31 cellular contexts compared by ENCODE assay signal in the genomic region with DNA sequence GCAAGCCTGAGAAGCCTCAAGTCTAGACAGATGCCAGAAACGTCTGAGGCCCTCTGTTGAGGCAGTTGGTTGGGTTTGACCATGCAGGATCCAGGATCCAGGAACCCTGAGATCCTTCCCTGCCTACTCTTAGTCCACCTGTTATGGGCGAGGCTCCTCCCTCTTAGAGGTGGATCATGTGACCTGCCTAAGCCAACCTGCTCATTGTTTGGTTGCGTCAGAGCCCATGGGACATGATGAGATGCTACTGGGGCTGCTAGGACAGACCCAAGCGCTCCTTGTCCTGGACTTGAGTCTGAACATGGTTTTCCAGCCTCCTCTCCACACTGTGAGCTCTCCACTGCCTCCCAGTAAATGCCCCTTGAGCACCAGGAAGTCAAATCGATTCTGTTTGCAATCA. TPM values are rescaled to one million over a fixed set of nuclear protein-coding genes. Genes with fewer than 3 reads are reported as not detected.
A peak's percentile ranks its signal among the peaks of the same experiment; 100 is the strongest.
DNase-seq lines count a peak whose midpoint lies in the region; ATAC-seq, FAIRE-seq and TF ChIP-seq lines count a peak whose summit lies in the region.
"Had no signal": no experiment of that assay in that cellular context is flagged by ENCODE, and none has a peak within 500 bp of the region (broad histone marks: within the 10 kb centered on the region; RNA-seq: fewer than 3 reads in every experiment).

No MANE protein-coding gene starts in this region.

- H3K27ac ChIP-seq in mammary epithelial cell (ENCODE audit: insufficient read depth, low read depth, low read length), result no peak overlapping the region
- no peak overlapping the region for H3K27ac ChIP-seq in Karpas-422 (ENCODE audit: low read length)
- no peak overlapping the region for H3K27ac ChIP-seq in H1 (ENCODE audit: low read depth, low read length)
- H3K27ac ChIP-seq: C4-2B, PC-9, SJCRH30 had no signal

- H3K4me3 ChIP-seq in mammary epithelial cell (replicated peaks in 1 of 3; ENCODE audit: insufficient read depth in 1 of 3, low read depth in 2 of 3, low read length in 3 of 3) (no peak overlapping the region), Karpas-422 (ENCODE audit: low read length) (no peak overlapping the region), H1 (ENCODE audit: extremely low read depth in 1 of 4, insufficient read depth in 2 of 4, low read depth in 3 of 4, low read length in 4 of 4) (no peak overlapping the region)
- H3K4me3 ChIP-seq: GM12878, PC-9, SJCRH30 had no signal

- DNase-seq in mammary epithelial cell, result peak; percentile 8
- no peak for DNase-seq in MCF 10A (ENCODE audit: unreplicated experiment)
- peak; percentile 49 for DNase-seq in Karpas-422
- DNase-seq in H1 (ENCODE audit: low read depth in 1 of 2, low spot score in 2 of 2), result no peak
- no peak for DNase-seq in NOMO-1 (lab: John Stamatoyannopoulos, UW; ENCODE audit: unreplicated experiment in 2 of 2)
- DNase-seq: CD8-positive, alpha-beta T cell; EL; GDM1; GOT3; KG1; NCI-H1092; NCI-H1436; NCI-H187; NCI-H2081 treated with DMSO at 0.1 percent for 48 hours; NCI-H2171 treated with DMSO at 0.1 percent for 48 hours; NCI-H345; NCI-H524 treated with DMSO at 0.1 percent for 48 hours; NCI-H774; PC-9; T-helper 17 cell had no signal

- CTCF ChIA-PET in mammary epithelial cell (lab: Charles Lee; ENCODE audit: low non-redundant PET), result no interaction called here
- CTCF ChIA-PET in MCF 10A (lab: Yijun Ruan, JAX), result no interaction called here
- CTCF ChIA-PET in H1 (lab: Charles Lee; ENCODE audit: partially characterized antibody), result interaction anchor here (0.6 to 1.5 kb wide), 5 partner anchors 8 to 183 kb away, joined by 3 to 6 read pairs (median 4); no protein-coding TSS in a partner anchor

- H3K36me3 ChIP-seq in mammary epithelial cell (ENCODE audit: insufficient read depth, low read length) (no peaks in the 10 kb centered on the region), Karpas-422 (ENCODE audit: insufficient read depth, low read length) (no peaks in the 10 kb centered on the region), H1 (ENCODE audit: control insufficient read depth in 2 of 4, insufficient read depth in 4 of 4, low read length in 3 of 4) (no peaks in the 10 kb centered on the region)
- H3K36me3 ChIP-seq: SJCRH30 had no signal

- intact Hi-C loops in mammary epithelial cell (cut with micrococcal nuclease), result no loop called here
- intact Hi-C loops in MCF 10A (cut with micrococcal nuclease), result no loop called here

- dilution Hi-C loops in mammary epithelial cell (cut with HindIII; ENCODE audit: low sequenced_read_pairs), result no loop called here

- H2AFZ ChIP-seq in mammary epithelial cell (ENCODE audit: low read depth, low read length), result no peak overlapping the region
- no peak overlapping the region for H2AFZ ChIP-seq in Karpas-422 (ENCODE audit: low read length)
- no peak overlapping the region for H2AFZ ChIP-seq in H1 (ENCODE audit: low read length)
- H2AFZ ChIP-seq: PC-9 had no signal

- no peaks in the 10 kb centered on the region for H3K79me1 ChIP-seq in H1 (ENCODE audit: low read depth, low read length)

- ATAC-seq in GM18505 (IDR thresholded peaks at IDR 0.05; ENCODE audit: unreplicated experiment), result no peak
- ATAC-seq in HG03469 (IDR thresholded peaks at IDR 0.05; ENCODE audit: unreplicated experiment), result no peak
- ATAC-seq: CD8-positive, alpha-beta T cell; GM12878; Right ventricle myocardium inferior; SK-N-SH treated with all-trans-retinoic acid at 6 μM for 48 hours; T-helper 17 cell had no signal

- 0 out of 2 replicates have a peak overlapping the region, but pooled peaks have one; percentile 32 for H2BK20ac ChIP-seq in H1 (ENCODE audit: low read length)

- H3K27me3 ChIP-seq in mammary epithelial cell (ENCODE audit: insufficient read depth, low read length) (peaks cover 2% of the 10 kb centered on the region), Karpas-422 (ENCODE audit: low read length) (no peaks in the 10 kb centered on the region), H1 (replicated peaks in 1 of 4; ENCODE audit: control insufficient read depth in 3 of 4, extremely low read depth in 1 of 4, insufficient read depth in 3 of 4, low read length in 3 of 4) (no peaks in the 10 kb centered on the region)
- H3K27me3 ChIP-seq: SJCRH30 had no signal

- H4K8ac ChIP-seq in H1 (ENCODE audit: extremely low read depth, insufficient read depth, low read length), result no peak overlapping the region

- H3K27me3 Mint-ChIP-seq in MCF 10A (ENCODE audit: insufficient read depth, unreplicated experiment), result no peaks in the 10 kb centered on the region

- H3K4me1 Mint-ChIP-seq in MCF 10A (ENCODE audit: insufficient read depth, unreplicated experiment), result peaks cover 4% of the 10 kb centered on the region

- H3K14ac ChIP-seq in H1 (ENCODE audit: insufficient read length), result no peak overlapping the region

- H3K9me3 ChIP-seq in mammary epithelial cell (replicated peaks; ENCODE audit: insufficient read depth, low read length) (no peaks in the 10 kb centered on the region), Karpas-422 (ENCODE audit: low read length) (no peaks in the 10 kb centered on the region), H1 (ENCODE audit: insufficient read depth in 2 of 2, low read depth in 1 of 2, low read length in 1 of 2) (peaks cover 11 to 12% of the 10 kb centered on the region in 2 experiments; a peak in 3 of 4 replicates)

- TF ChIP-seq EP300 in H1 (IDR thresholded peaks at IDR 0.05; ENCODE audit: borderline replicate concordance in 1 of 2, low read depth in 2 of 2, low read length in 2 of 2), result no peak

- 65% methylated on average over 3 of the region's 5 CpGs for WGBS in mammary epithelial cell (ENCODE audit: low coverage, missing lambda C conversion rate)
- WGBS in H1 (ENCODE audit: extremely low coverage in 1 of 2, insufficient coverage in 1 of 2, insufficient read length in 1 of 2, insufficient replicate concordance in 2 of 2, low coverage in 1 of 2, low lambda C conversion rate in 2 of 2, missing lambda C conversion rate in 1 of 2), 2 experiments, result 81% methylated on average over 5 of the region's 5 CpGs; no CpG with 5 or more reads in 1 of the 2 experiments

- no peak overlapping the region for H3K4me3 Mint-ChIP-seq in MCF 10A (ENCODE audit: unreplicated experiment)
- H3K4me3 Mint-ChIP-seq: CD8-positive, alpha-beta T cell; T-helper 17 cell had no signal

- no peak overlapping the region for H4K5ac ChIP-seq in H1 (ENCODE audit: insufficient read length, low read depth, low read length)

- H2BK15ac ChIP-seq in H1 (ENCODE audit: low read length), result 0 out of 2 replicates have a peak overlapping the region, but pooled peaks have one; percentile 8

- H3K18ac ChIP-seq in H1 (ENCODE audit: extremely low read depth, low read length), result no peak overlapping the region

- no peak overlapping the region for H2BK12ac ChIP-seq in H1 (ENCODE audit: low read depth, low read length)

- H3K79me2 ChIP-seq in mammary epithelial cell (ENCODE audit: insufficient read depth, low read length), result no peaks in the 10 kb centered on the region
- H3K79me2 ChIP-seq in Karpas-422 (ENCODE audit: low read length), result no peaks in the 10 kb centered on the region
- no peaks in the 10 kb centered on the region for H3K79me2 ChIP-seq in H1 (ENCODE audit: control insufficient read depth in 1 of 2, insufficient read depth in 2 of 2, low read length in 2 of 2)

- 0 out of 2 replicates have a peak overlapping the region, but pooled peaks have one; percentile 18 for H2AK5ac ChIP-seq in H1 (ENCODE audit: low read depth, low read length)

- H3K36me3 Mint-ChIP-seq in MCF 10A (ENCODE audit: insufficient read depth, unreplicated experiment), result no peaks in the 10 kb centered on the region
- H3K36me3 Mint-ChIP-seq: CD8-positive, alpha-beta T cell had no signal

- H4K20me1 ChIP-seq in mammary epithelial cell (ENCODE audit: insufficient read depth, low read length) (no peaks in the 10 kb centered on the region), Karpas-422 (ENCODE audit: insufficient read depth, low read depth, low read length) (no peaks in the 10 kb centered on the region), H1 (replicated peaks in 1 of 2; ENCODE audit: control insufficient read depth in 1 of 2, insufficient read depth in 2 of 2, low read length in 2 of 2) (no peaks in the 10 kb centered on the region)

- TF ChIP-seq CTCF in mammary epithelial cell (conservative IDR thresholded peaks at IDR 0.05 in 1 of 2, IDR thresholded peaks at IDR 0.05 in 1 of 2; ENCODE audit: extremely low read depth in 1 of 2, insufficient read depth in 1 of 2, low read depth in 1 of 2, low read length in 2 of 2) (no peak), MCF 10A (IDR thresholded peaks at IDR 0.05; ENCODE audit: unreplicated experiment) (no peak), H1 (IDR thresholded peaks at IDR 0.05; ENCODE audit: control extremely low read depth in 1 of 3, insufficient read depth in 1 of 3, low read depth in 1 of 3, low read length in 3 of 3) (no peak)

- H4K91ac ChIP-seq in H1 (replicated peaks; ENCODE audit: insufficient read length, low read length), result no peak overlapping the region

- TF ChIP-seq RAD21 in H1 (IDR thresholded peaks at IDR 0.05 in 1 of 2, conservative IDR thresholded peaks at IDR 0.05 in 1 of 2; ENCODE audit: low read depth in 2 of 2, low read length in 2 of 2), result no peak

- no peak for TF ChIP-seq POLR2A in H1 (IDR thresholded peaks at IDR 0.05; ENCODE audit: control extremely low read depth in 1 of 2, low read depth in 2 of 2, low read length in 2 of 2)
- TF ChIP-seq POLR2A in GM18505 (IDR thresholded peaks at IDR 0.05; ENCODE audit: borderline replicate concordance, extremely low read depth, insufficient read depth, insufficient read length), result no peak

- BruUV-seq in mammary epithelial cell (replicated peaks; lab: Mats Ljungman, UMichigan) (no TSS peak), MCF 10A (replicated peaks; lab: Mats Ljungman, UMichigan) (no TSS peak)

- no peak overlapping the region for H3K4me2 ChIP-seq in mammary epithelial cell (ENCODE audit: insufficient read depth, low read depth, low read length)
- H3K4me2 ChIP-seq in Karpas-422 (ENCODE audit: low read depth, low read length, poor library complexity, severe bottlenecking), result no peak overlapping the region
- no peak overlapping the region for H3K4me2 ChIP-seq in H1 (ENCODE audit: insufficient read depth in 1 of 2, low read depth in 2 of 2, low read length in 2 of 2)
- H3K4me2 ChIP-seq: PC-9 had no signal

- H3K27ac Mint-ChIP-seq in MCF 10A (ENCODE audit: low read depth, unreplicated experiment), result no peak overlapping the region
- H3K27ac Mint-ChIP-seq: CD8-positive, alpha-beta T cell; T-helper 17 cell had no signal

- no peaks in the 10 kb centered on the region for H3K9me2 ChIP-seq in Karpas-422 (replicated peaks; ENCODE audit: insufficient read depth, low read length)

- FAIRE-seq in H1 (lab: Jason Lieb, UNC), result no peak
- FAIRE-seq: A204.1, GM12878, HTR-8/SVneo had no signal

- peaks cover 6% of the 10 kb centered on the region for H3K4me1 ChIP-seq in mammary epithelial cell (ENCODE audit: insufficient read depth, low read length)
- H3K4me1 ChIP-seq in Karpas-422 (ENCODE audit: low read length), result no peaks in the 10 kb centered on the region
- peaks cover 0 to 2% (median 0%) of the 10 kb centered on the region in 4 experiments; a peak in 2 of 7 replicates for H3K4me1 ChIP-seq in H1 (replicated peaks in 1 of 4; ENCODE audit: control insufficient read depth in 3 of 4, insufficient read depth in 4 of 4, low read length in 3 of 4)
- H3K4me1 ChIP-seq: SJCRH30 had no signal

- H3K9ac ChIP-seq in mammary epithelial cell (ENCODE audit: insufficient read depth, low read length), result no peak overlapping the region
- no peak overlapping the region for H3K9ac ChIP-seq in Karpas-422 (ENCODE audit: low read length)
- no peak overlapping the region for H3K9ac ChIP-seq in H1 (replicated peaks in 1 of 4; ENCODE audit: extremely low read depth in 1 of 4, low read depth in 3 of 4, low read length in 3 of 4)

- H3K9me3 Mint-ChIP-seq in MCF 10A (ENCODE audit: unreplicated experiment), result no peaks in the 10 kb centered on the region
- H3K9me3 Mint-ChIP-seq: CD8-positive, alpha-beta T cell had no signal

- POLR2A ChIA-PET in MCF 10A (lab: Yijun Ruan, JAX) (no interaction called here), H1 (lab: Charles Lee; ENCODE audit: partially characterized antibody) (no interaction called here)

- no peak overlapping the region for H3K23ac ChIP-seq in H1 (ENCODE audit: insufficient read length)

- in situ Hi-C loops in mammary epithelial cell (cut with MboI; ENCODE audit: low sequenced_read_pairs in 2 of 2), result no loop called here

- no peak overlapping the region for H2BK5ac ChIP-seq in H1 (ENCODE audit: low read depth, low read length)

- no peak overlapping the region for H2BK120ac ChIP-seq in H1 (replicated peaks; ENCODE audit: low read depth, low read length)

- H3K23me2 ChIP-seq in H1 (ENCODE audit: low read depth, low read length), result no peaks in the 10 kb centered on the region

- no peak overlapping the region for H3K4ac ChIP-seq in H1 (replicated peaks; ENCODE audit: insufficient read length, low read depth, low read length)

- H3K56ac ChIP-seq in H1 (replicated peaks; ENCODE audit: insufficient read length, low read depth, low read length), result no peak overlapping the region

RNA-seq across cellular contexts. Expression of gene WNT4, which starts 31.5 kb away (rescaled TPM):
- total RNA-seq in mammary epithelial cell (under 1 TPM; 0.26 to 0.33 TPM), MCF 10A (2022) (not detected in 2 replicates)
- polyA plus RNA-seq in mammary epithelial cell (0.11 TPM), H1 (2011; rRNA removed) (4.0 and 6.6 TPM in 2 replicates)
- not detected for polyA minus RNA-seq in mammary epithelial cell
- total RNA-seq in Karpas-422 (2014; rRNA removed; shearing (Covaris generic); ENCODE audit: low replicate concordance), result not detected in 2 replicates
- total RNA-seq in H1 (2021; fragmentation: NEBNext Ultra II Directional; extraction: Animal tissue kit (Norgen Biotek cat#: 25700)), result 1.3 and 1.4 TPM in 2 replicates
- polyA plus RNA-seq in H1 (2011; cell fraction: cytosol; rRNA removed), result 4.7 TPM
- polyA plus RNA-seq in H1 (2011; cell fraction: nucleus; rRNA removed), result 5.1 TPM
- polyA plus RNA-seq in H1 (2012, experiment 1 of 2), result 3.7 to 5.9 TPM (median 5.4 TPM) in 4 replicates
- 3.9 TPM for polyA plus RNA-seq in H1 (2012, experiment 2 of 2)
- 0.22 TPM for polyA plus RNA-seq in H1 (2013, experiment 1 of 2)
- 0.31 TPM for polyA plus RNA-seq in H1 (2013, experiment 2 of 2)
- 3.8 and 6.0 TPM in 2 replicates for polyA minus RNA-seq in H1 (2011; rRNA and poly(A)+ RNA removed)
- 4.3 TPM for polyA minus RNA-seq in H1 (2011; cell fraction: cytosol; rRNA and poly(A)+ RNA removed)
- polyA minus RNA-seq in H1 (2011; cell fraction: nucleus; rRNA and poly(A)+ RNA removed), result 5.4 TPM
- total RNA-seq: CD8-positive, alpha-beta T cell; GM12878; Right ventricle myocardium inferior; RPMI7951; T-helper 17 cell had no signal
- polyA plus RNA-seq: AG04450 had no signal

Comparison
In these comparisons a context has a peak if more than half of its experiments do, and no peak if none do; other contexts are left out.
1. DNase-seq: peak in mammary epithelial cell (single experiment) and Karpas-422 (single experiment); none in MCF 10A (single experiment), H1 (0 of 2) and NOMO-1 (0 of 2).